In the genomic region with DNA sequence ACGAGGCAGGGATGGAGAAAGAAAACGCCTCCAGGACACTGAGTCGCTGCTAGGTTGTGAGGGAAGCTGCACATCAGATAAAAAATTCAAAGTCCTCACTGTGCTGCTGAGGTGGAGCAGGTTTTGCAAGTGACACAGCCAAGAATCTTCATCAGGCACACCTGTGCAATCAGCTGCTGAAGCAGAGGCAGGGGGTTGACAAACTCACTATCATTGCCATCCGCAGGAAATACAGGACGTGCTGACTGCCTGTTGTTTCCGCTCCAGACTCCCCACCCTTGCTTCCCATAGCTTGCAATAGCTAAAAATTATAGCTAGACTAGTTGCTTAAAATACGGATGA, we compare ENCODE assay signal across 24 cellular contexts.
A peak's percentile ranks its signal among the peaks of the same experiment; 100 is the strongest.
DNase-seq lines count a peak whose midpoint lies in the region; FAIRE-seq lines count a peak whose summit lies in the region.
"Had no signal": no experiment of that assay in that cellular context is flagged by ENCODE, and none has a peak within 500 bp of the region (broad histone marks: within the 10 kb centered on the region; RNA-seq: fewer than 3 reads in every experiment).

No MANE protein-coding gene starts in this region.

- H3K4me1 ChIP-seq in small intestine (ENCODE audit: control insufficient read depth in 2 of 2, insufficient read depth in 1 of 2, low read depth in 1 of 2, low read length in 1 of 2) = no peaks in the 10 kb centered on the region
- H3K4me1 ChIP-seq: right atrium auricular region had no signal

- no peaks in the 10 kb centered on the region for H3K27me3 Mint-ChIP-seq in activated naive CD4-positive, alpha-beta T cell treated with anti-CD3 and anti-CD28 coated beads for 36 hours (ENCODE audit: low read depth)

- peak; percentile 32 for DNase-seq in activated naive CD4-positive, alpha-beta T cell treated with anti-CD3 and anti-CD28 coated beads for 36 hours
- DNase-seq in activated naive CD4-positive, alpha-beta T cell treated with anti-CD3 and anti-CD28 coated beads, Interleukin-2, amount 50 U/mL, for 16 hours = no peak
- DNase-seq in Kasumi-1 (lab: John Stamatoyannopoulos, UW) (peak; percentile 40 to 51), dermis blood vessel endothelial cell (peak; percentile 53), small intestine (peak; percentile 46), medulla oblongata (ENCODE audit: extremely low spot score) (no peak), DMS 273 (lab: John Stamatoyannopoulos, UW; ENCODE audit: unreplicated experiment) (no peak), amygdala (lab: John Stamatoyannopoulos, UW) (no peak)
- DNase-seq: brain microvascular endothelial cell, Caco-2, erythroblast, HCEC 1CT, IMR-90, left colon, MV-4-11, NCI-H1930, NCI-H446, nucleus accumbens, SHP77, upper lobe of left lung had no signal

- H3K27me3 ChIP-seq in small intestine (ENCODE audit: control insufficient read depth in 2 of 2, insufficient read depth in 2 of 2, low read length in 2 of 2) = no peaks in the 10 kb centered on the region
- H3K27me3 ChIP-seq: brain microvascular endothelial cell, right atrium auricular region, upper lobe of left lung had no signal

- H3K36me3 Mint-ChIP-seq in activated naive CD4-positive, alpha-beta T cell treated with anti-CD3 and anti-CD28 coated beads for 36 hours (ENCODE audit: low read depth) = no peaks in the 10 kb centered on the region
- H3K36me3 Mint-ChIP-seq: stimulated activated memory B cell treated with anti-CD40 and anti-IgM and Interleukin-4, amounts not matched to agents 10 μg/mL and 1 μg/mL and 100 μg/mL, for 72 hours had no signal

- peaks cover 9% of the 10 kb centered on the region for H3K4me1 Mint-ChIP-seq in activated naive CD4-positive, alpha-beta T cell treated with anti-CD3 and anti-CD28 coated beads for 36 hours (ENCODE audit: low read depth)

- intact Hi-C loops in activated naive CD4-positive, alpha-beta T cell treated with anti-CD3 and anti-CD28 coated beads for 36 hours (cut with micrococcal nuclease) = no loop called here

- H3K36me3 ChIP-seq in small intestine (ENCODE audit: control insufficient read depth in 2 of 2, insufficient read depth in 2 of 2, low read length in 2 of 2) = no peaks in the 10 kb centered on the region
- H3K36me3 ChIP-seq: brain microvascular endothelial cell, right atrium auricular region, upper lobe of left lung had no signal

- no peak for FAIRE-seq in small intestine (lab: Jason Lieb, UNC)
- FAIRE-seq: frontal cortex had no signal

- CTCF ChIA-PET in activated naive CD4-positive, alpha-beta T cell treated with anti-CD3 and anti-CD28 coated beads for 36 hours (lab: Charles Lee) = interaction anchor here (0.7 to 1.8 kb wide), 6 partner anchors 10 to 180 kb away, joined by 3 to 7 read pairs (median 3); no protein-coding TSS in a partner anchor

- no peak overlapping the region for H3K27ac ChIP-seq in small intestine (ENCODE audit: low read depth in 1 of 2, low read length in 1 of 2)
- H3K27ac ChIP-seq: brain microvascular endothelial cell, right atrium auricular region, upper lobe of left lung had no signal

- H3K9me3 Mint-ChIP-seq in activated naive CD4-positive, alpha-beta T cell treated with anti-CD3 and anti-CD28 coated beads for 36 hours = no peaks in the 10 kb centered on the region
- H3K9me3 Mint-ChIP-seq: dendritic cell treated with granulocyte-macrophage colony-stimulating factor and Interleukin-4, amounts not matched to agents 40 ng/mL and 50 ng/mL, for 4 days; stimulated activated memory B cell treated with anti-CD40 and anti-IgM and Interleukin-4, amounts not matched to agents 10 μg/mL and 1 μg/mL and 100 μg/mL, for 72 hours had no signal

- H3K4me3 ChIP-seq in small intestine (ENCODE audit: low read depth in 1 of 2, low read length in 2 of 2) = no peak overlapping the region
- H3K4me3 ChIP-seq: right atrium auricular region, upper lobe of left lung had no signal

- no peak overlapping the region for H3K27ac Mint-ChIP-seq in activated naive CD4-positive, alpha-beta T cell treated with anti-CD3 and anti-CD28 coated beads for 36 hours
- H3K27ac Mint-ChIP-seq: dendritic cell treated with granulocyte-macrophage colony-stimulating factor and Interleukin-4, amounts not matched to agents 40 ng/mL and 50 ng/mL, for 4 days; stimulated activated memory B cell treated with anti-CD40 and anti-IgM and Interleukin-4, amounts not matched to agents 10 μg/mL and 1 μg/mL and 100 μg/mL, for 72 hours had no signal

- WGBS in small intestine, 3 donors = 42 to 48% (median 46%) methylated on average over 7 of the region's 7 CpGs

- no peaks in the 10 kb centered on the region for H3K9me3 ChIP-seq in small intestine (ENCODE audit: control insufficient read depth, low read depth)
- H3K9me3 ChIP-seq: Caco-2, right atrium auricular region, upper lobe of left lung had no signal

- H3K4me3 Mint-ChIP-seq in activated naive CD4-positive, alpha-beta T cell treated with anti-CD3 and anti-CD28 coated beads for 36 hours = peak overlapping the region; percentile 39
- H3K4me3 Mint-ChIP-seq: dendritic cell treated with granulocyte-macrophage colony-stimulating factor and Interleukin-4, amounts not matched to agents 40 ng/mL and 50 ng/mL, for 4 days; stimulated activated memory B cell treated with anti-CD40 and anti-IgM and Interleukin-4, amounts not matched to agents 10 μg/mL and 1 μg/mL and 100 μg/mL, for 72 hours had no signal

Comparison
In these comparisons a context has a peak if more than half of its experiments do, and no peak if none do; other contexts are left out.
1. DNase-seq: peak in activated naive CD4-positive, alpha-beta T cell treated with anti-CD3 and anti-CD28 coated beads for 36 hours (single experiment), Kasumi-1 (2 of 2), dermis blood vessel endothelial cell (single experiment) and small intestine (single experiment); none in activated naive CD4-positive, alpha-beta T cell treated with anti-CD3 and anti-CD28 coated beads, Interleukin-2, amount 50 U/mL, for 16 hours (single experiment), medulla oblongata (single experiment), DMS 273 (single experiment) and amygdala (0 of 56).